ENCODE assay signal across 8 cellular contexts in genomic region chr9:4366649-4367330, GRCh38.
DNase-seq lines count a peak whose midpoint lies in the region; ATAC-seq and TF ChIP-seq lines count a peak whose summit lies in the region.

No MANE protein-coding gene starts in this region.

- no peak overlapping the region for H3K27ac Mint-ChIP-seq in activated T-helper 1 cell treated with anti-CD3 and anti-CD28 coated beads, Interleukin-12 subunit alpha, Interleukin-12 subunit beta, Interleukin-2, Interleukin-4 antibody, amounts not matched to agents 30 ng/mL and 10 ng/mL and 1 ng/mL, durations not matched to agents 14 hours and 24 hours and 36 hours

- H2AFZ ChIP-seq in neuron (ENCODE audit: low read depth, low read length) = peak overlapping the region; percentile 74

- H3K4me3 ChIP-seq in heart left ventricle = no peak overlapping the region
- H3K4me3 ChIP-seq in neuron (ENCODE audit: low read length) = no peak overlapping the region

- intact Hi-C loops in heart left ventricle (cut with DNase I) = loop anchor here in 6 of 10 donors (5.0 to 10.0 kb wide), 5 partner anchors 44 to 634 kb away; no protein-coding TSS in a partner anchor
- intact Hi-C loops in cardiac septum (cut with DNase I) = loop anchor here (5.0 kb wide), 1 partner anchor 49 kb away; no protein-coding TSS in a partner anchor
- intact Hi-C loops in activated T-helper 1 cell treated with anti-CD3 and anti-CD28 coated beads, Interleukin-12 subunit alpha, Interleukin-12 subunit beta, Interleukin-2, Interleukin-4 antibody, amounts not matched to agents 30 ng/mL and 10 ng/mL and 1 ng/mL, durations not matched to agents 14 hours and 24 hours and 36 hours (cut with micrococcal nuclease) = loop anchor here (1.0 to 10.0 kb wide), 7 partner anchors 28 to 1126 kb away; no protein-coding TSS in a partner anchor

- no peak for TF ChIP-seq POLR2A in heart left ventricle (IDR thresholded peaks at IDR 0.05)

- H3K9me3 ChIP-seq in heart left ventricle (no peaks in the 10 kb centered on the region), neuron (ENCODE audit: low read length) (no peaks in the 10 kb centered on the region)

- no peak overlapping the region for H3K27ac ChIP-seq in heart left ventricle

- no peaks in the 10 kb centered on the region for H3K4me1 Mint-ChIP-seq in activated T-helper 1 cell treated with anti-CD3 and anti-CD28 coated beads, Interleukin-12 subunit alpha, Interleukin-12 subunit beta, Interleukin-2, Interleukin-4 antibody, amounts not matched to agents 30 ng/mL and 10 ng/mL and 1 ng/mL, durations not matched to agents 14 hours and 24 hours and 36 hours (ENCODE audit: low read depth)

- peak; percentile 37 to 63 (median 54) for TF ChIP-seq CTCF in heart left ventricle (IDR thresholded peaks at IDR 0.05)

- 69 to 71% (median 70%) methylated on average over 11 of the region's 11 CpGs for WGBS in heart left ventricle, 4 donors

- H3K27me3 ChIP-seq in heart left ventricle (no peaks in the 10 kb centered on the region), neuron (ENCODE audit: insufficient read depth, low read length) (no peaks in the 10 kb centered on the region)

- ATAC-seq in heart left ventricle = peak in 1 of 4 donors; percentile 9
- no peak for ATAC-seq in HG02571 (IDR thresholded peaks at IDR 0.05; ENCODE audit: unreplicated experiment)

- DNase-seq in heart left ventricle (peak in 1 of 5 donors; percentile 7), cardiac septum (ENCODE audit: low spot score) (no peak), NCI-H2081 treated with DMSO at 0.1 percent for 48 hours (lab: John Stamatoyannopoulos, UW) (peak; percentile 53), fibroblast of gingiva (ENCODE audit: low read depth) (peak; percentile 58)
- DNase-seq in activated CD4-positive, alpha-beta T cell treated with anti-CD3 and anti-CD28 coated beads, Interleukin-2, amount 50 U/mL, for 4 hours = peak; percentile 4 to 13
- DNase-seq in activated T-helper 1 cell treated with anti-CD3 and anti-CD28 coated beads, Interleukin-12 subunit alpha, Interleukin-12 subunit beta, Interleukin-2, Interleukin-4 antibody, amounts not matched to agents 30 ng/mL and 10 ng/mL and 1 ng/mL, durations not matched to agents 14 hours and 24 hours and 36 hours (ENCODE audit: low spot score) = no peak

- H3K4me3 Mint-ChIP-seq in activated T-helper 1 cell treated with anti-CD3 and anti-CD28 coated beads, Interleukin-12 subunit alpha, Interleukin-12 subunit beta, Interleukin-2, Interleukin-4 antibody, amounts not matched to agents 30 ng/mL and 10 ng/mL and 1 ng/mL, durations not matched to agents 14 hours and 24 hours and 36 hours = no peak overlapping the region

- H3K4me1 ChIP-seq in heart left ventricle = no peaks in the 10 kb centered on the region
- H3K4me1 ChIP-seq in neuron (ENCODE audit: insufficient read depth, low read length) = no peaks in the 10 kb centered on the region

- peaks cover 6% of the 10 kb centered on the region for H3K27me3 Mint-ChIP-seq in activated T-helper 1 cell treated with anti-CD3 and anti-CD28 coated beads, Interleukin-12 subunit alpha, Interleukin-12 subunit beta, Interleukin-2, Interleukin-4 antibody, amounts not matched to agents 30 ng/mL and 10 ng/mL and 1 ng/mL, durations not matched to agents 14 hours and 24 hours and 36 hours (ENCODE audit: insufficient read depth)

- H3K9me3 Mint-ChIP-seq in activated T-helper 1 cell treated with anti-CD3 and anti-CD28 coated beads, Interleukin-12 subunit alpha, Interleukin-12 subunit beta, Interleukin-2, Interleukin-4 antibody, amounts not matched to agents 30 ng/mL and 10 ng/mL and 1 ng/mL, durations not matched to agents 14 hours and 24 hours and 36 hours = no peaks in the 10 kb centered on the region

- H3K36me3 ChIP-seq in heart left ventricle (no peaks in the 10 kb centered on the region), neuron (ENCODE audit: insufficient read depth, low read length) (no peaks in the 10 kb centered on the region)

- H3K36me3 Mint-ChIP-seq in activated T-helper 1 cell treated with anti-CD3 and anti-CD28 coated beads, Interleukin-12 subunit alpha, Interleukin-12 subunit beta, Interleukin-2, Interleukin-4 antibody, amounts not matched to agents 30 ng/mL and 10 ng/mL and 1 ng/mL, durations not matched to agents 14 hours and 24 hours and 36 hours (ENCODE audit: low read depth) = no peaks in the 10 kb centered on the region

Comparison
In these comparisons a context has a peak if more than half of its experiments do, and no peak if none do; other contexts are left out.
1. DNase-seq: peak in NCI-H2081 treated with DMSO at 0.1 percent for 48 hours (single experiment), activated CD4-positive, alpha-beta T cell treated with anti-CD3 and anti-CD28 coated beads, Interleukin-2, amount 50 U/mL, for 4 hours (2 of 2) and fibroblast of gingiva (single experiment); none in cardiac septum (single experiment) and activated T-helper 1 cell treated with anti-CD3 and anti-CD28 coated beads, Interleukin-12 subunit alpha, Interleukin-12 subunit beta, Interleukin-2, Interleukin-4 antibody, amounts not matched to agents 30 ng/mL and 10 ng/mL and 1 ng/mL, durations not matched to agents 14 hours and 24 hours and 36 hours (single experiment).